12 cellular contexts compared by ENCODE assay signal in genomic region chr1:10686404-10687040, GRCh38.
A peak's percentile ranks its signal among the peaks of the same experiment; 100 is the strongest.
DNase-seq lines count a peak whose midpoint lies in the region; ATAC-seq, FAIRE-seq and TF ChIP-seq lines count a peak whose summit lies in the region.
"Had no signal": no experiment of that assay in that cellular context is flagged by ENCODE, and none has a peak within 500 bp of the region (broad histone marks: within the 10 kb centered on the region; RNA-seq: fewer than 3 reads in every experiment).

No MANE protein-coding gene starts in this region.

- ATAC-seq in heart right ventricle (peak in 1 of 8 donors; percentile 9), pancreas (peak; percentile 34 to 53 (median 44)), HG03460 (IDR thresholded peaks at IDR 0.05; ENCODE audit: unreplicated experiment) (no peak)
- ATAC-seq: CD8-positive, alpha-beta T cell had no signal

- BruUV-seq in Calu3 (replicated peaks; lab: Mats Ljungman, UMichigan): no TSS peak

- no peaks in the 10 kb centered on the region for H3K9me3 Mint-ChIP-seq in Calu3 (ENCODE audit: low read depth, unreplicated experiment)
- H3K9me3 Mint-ChIP-seq: CD8-positive, alpha-beta T cell had no signal

- TF ChIP-seq CTCF in Calu3 (IDR thresholded peaks at IDR 0.05; ENCODE audit: unreplicated experiment) (no peak), heart right ventricle (IDR thresholded peaks at IDR 0.05) (peak in 1 of 9 donors; percentile 13), pancreas (IDR thresholded peaks at IDR 0.05) (no peak), GM13977 (IDR thresholded peaks at IDR 0.05; ENCODE audit: extremely low read depth, insufficient read depth, missing control alignments) (no peak)

- H3K9me3 ChIP-seq in heart right ventricle (no peaks in the 10 kb centered on the region), pancreas (no peaks in the 10 kb centered on the region)

- FAIRE-seq in pancreas (lab: Jason Lieb, UNC): no peak
- FAIRE-seq: colon had no signal

- DNase-seq in Calu3: peak; percentile 47
- DNase-seq in NCI-H69 (lab: John Stamatoyannopoulos, UW): peak; percentile 89
- DNase-seq in heart right ventricle: no peak
- DNase-seq in pancreas: peak in 5 of 6 donors; percentile 49 to 76 (median 68)
- DNase-seq in GM13977 (ENCODE audit: low spot score): no peak
- DNase-seq in activated CD4-positive, alpha-beta T cell treated with anti-CD3 and anti-CD28 coated beads for 48 hours: no peak
- no peak for DNase-seq in NCI-H2029 treated with DMSO at 0.1 percent for 48 hours (lab: John Stamatoyannopoulos, UW)
- DNase-seq: activated CD8-positive, alpha-beta memory T cell treated with anti-CD3 and anti-CD28 coated beads, Interleukin-2, amount 50 U/mL, for 4 hours; CD8-positive, alpha-beta T cell; NCI-H1436 treated with DMSO at 0.1 percent for 48 hours had no signal

- no peaks in the 10 kb centered on the region for H3K27me3 Mint-ChIP-seq in Calu3 (ENCODE audit: unreplicated experiment)

- no peak overlapping the region for H3K4me3 ChIP-seq in heart right ventricle
- peak overlapping the region in 1 of 4 donors; percentile 14 for H3K4me3 ChIP-seq in pancreas

- 48% methylated on average over 20 of the region's 20 CpGs for WGBS in heart right ventricle, 2 donors
- 12 to 13% methylated on average over 20 of the region's 20 CpGs for WGBS in pancreas, 2 donors

- in situ Hi-C loops in GM13977 (cut with MboI; ENCODE audit: low pct_unique_long_range_greater_than_20kb, low sequenced_read_pairs, unreplicated experiment): no loop called here

- H3K27ac ChIP-seq in heart right ventricle (peak overlapping the region; percentile 79 to 95 (median 88)), pancreas (peak overlapping the region; percentile 90 to 95 (median 92))

- H3K4me1 Mint-ChIP-seq in Calu3 (ENCODE audit: low read depth, unreplicated experiment): peaks cover 21% of the 10 kb centered on the region

- peaks cover 74 to 98% (median 93%) of the 10 kb centered on the region in 9 donors for H3K4me1 ChIP-seq in heart right ventricle
- peaks cover 46 to 76% (median 69%) of the 10 kb centered on the region in 3 donors for H3K4me1 ChIP-seq in pancreas

- H3K27me3 ChIP-seq in heart right ventricle (no peaks in the 10 kb centered on the region), pancreas (no peaks in the 10 kb centered on the region)

- peak overlapping the region; percentile 48 for H3K27ac Mint-ChIP-seq in Calu3 (ENCODE audit: unreplicated experiment)
- H3K27ac Mint-ChIP-seq: CD8-positive, alpha-beta T cell had no signal

- H3K36me3 Mint-ChIP-seq in Calu3 (ENCODE audit: insufficient read depth, unreplicated experiment): peaks cover 9% of the 10 kb centered on the region

- H3K4me3 Mint-ChIP-seq in Calu3 (ENCODE audit: low read depth, unreplicated experiment): no peak overlapping the region
- H3K4me3 Mint-ChIP-seq: CD8-positive, alpha-beta T cell had no signal

- CTCF ChIA-PET in Calu3 (lab: Charles Lee): interaction anchor here (0.9 to 1.3 kb wide), 3 partner anchors 92 to 179 kb away, joined by 3 to 4 read pairs (median 4); no protein-coding TSS in a partner anchor

- H3K36me3 ChIP-seq in heart right ventricle (no peaks in the 10 kb centered on the region), pancreas (no peaks in the 10 kb centered on the region)

- intact Hi-C loops in Calu3 (cut with micrococcal nuclease; ENCODE audit: unreplicated experiment): loop anchor here (2.0 kb wide), 1 partner anchor 180 kb away; no protein-coding TSS in a partner anchor
- intact Hi-C loops in heart right ventricle (cut with DNase I): loop anchor here in 1 of 10 donors (10.0 kb wide), 1 partner anchor 178 kb away; no protein-coding TSS in a partner anchor
- intact Hi-C loops in pancreas (cut with DNase I): loop anchor here in 1 of 3 donors (10.0 kb wide), 2 partner anchors 98 to 172 kb away; no protein-coding TSS in a partner anchor

Comparison
In these comparisons a context has a peak if more than half of its experiments do, and no peak if none do; other contexts are left out.
1. DNase-seq: peak in Calu3 (single experiment), NCI-H69 (single experiment) and pancreas (5 of 6); none in heart right ventricle (0 of 2), GM13977 (single experiment), activated CD4-positive, alpha-beta T cell treated with anti-CD3 and anti-CD28 coated beads for 48 hours (single experiment) and NCI-H2029 treated with DMSO at 0.1 percent for 48 hours (single experiment).